Comparison of ENCODE assay signal across 15 cellular contexts in genomic region chr2:186919272-186919671, GRCh38.
DNase-seq lines count a peak whose midpoint lies in the region; FAIRE-seq and TF ChIP-seq lines count a peak whose summit lies in the region.
"Had no signal": no experiment of that assay in that cellular context is flagged by ENCODE, and none has a peak within 500 bp of the region (broad histone marks: within the 10 kb centered on the region; RNA-seq: fewer than 3 reads in every experiment).

No MANE protein-coding gene starts in this region.

- peaks cover 4% of the 10 kb centered on the region for H3K4me1 ChIP-seq in adipocyte (ENCODE audit: control insufficient read depth, insufficient read depth, low read length)
- H3K4me1 ChIP-seq: left ventricle myocardium inferior, pancreas had no signal

- H3K27me3 ChIP-seq in adipocyte (replicated peaks; ENCODE audit: control insufficient read depth, insufficient read depth, low read length): no peaks in the 10 kb centered on the region
- H3K27me3 ChIP-seq: gastroesophageal sphincter, pancreas had no signal

- 11 to 13% methylated on average over 2 of the region's 2 CpGs for WGBS in lower leg skin, 2 donors

- peak; percentile 19 for DNase-seq in ACHN
- peak; percentile 19 for DNase-seq in H54 (ENCODE audit: insufficient read length, low spot score)
- peak; percentile 80 for DNase-seq in adipocyte (ENCODE audit: low read depth)
- DNase-seq in foreskin fibroblast: peak; percentile 50 to 78
- DNase-seq in NCI-H187 treated with DMSO at 0.1 percent for 48 hours (lab: John Stamatoyannopoulos, UW): no peak
- DNase-seq in NCI-H187 (lab: John Stamatoyannopoulos, UW): no peak
- DNase-seq in central memory CD4-positive, alpha-beta T cell: no peak
- DNase-seq in lower leg skin (ENCODE audit: low spot score in 2 of 2): no peak
- DNase-seq: anterior cingulate cortex; CD8-positive, alpha-beta T cell; left ventricle myocardium inferior; NCI-H1092 treated with DMSO at 0.1 percent for 48 hours; pancreas; T-helper 9 cell had no signal

- TF ChIP-seq CTCF in foreskin fibroblast (IDR thresholded peaks at IDR 0.05; ENCODE audit: low read depth, low read length) (no peak), lower leg skin (IDR thresholded peaks at IDR 0.05) (no peak)

- H3K9ac ChIP-seq in adipocyte (ENCODE audit: low read length): no peak overlapping the region

- H3K9me3 ChIP-seq in adipocyte (ENCODE audit: control insufficient read depth, low read length): no peaks in the 10 kb centered on the region
- H3K9me3 ChIP-seq: gastroesophageal sphincter, left ventricle myocardium inferior, pancreas had no signal

- TF ChIP-seq POLR2A in H54 (IDR thresholded peaks at IDR 0.05; ENCODE audit: low read depth, low read length) (no peak), lower leg skin (IDR thresholded peaks at IDR 0.05) (no peak)

- in situ Hi-C loops in ACHN (cut with HindIII; ENCODE audit: low pct_ligation_motif_present, low pct_unique_long_range_greater_than_20kb, low sequenced_read_pairs): loop anchor here (25.0 kb wide), 1 partner anchor 243 kb away; no protein-coding TSS in a partner anchor

- H3K36me3 ChIP-seq in adipocyte (ENCODE audit: control insufficient read depth, insufficient read depth, low read length, severe bottlenecking): no peaks in the 10 kb centered on the region
- H3K36me3 ChIP-seq: gastroesophageal sphincter, left ventricle myocardium inferior, pancreas had no signal

- FAIRE-seq in H54 (lab: Jason Lieb, UNC): peak; percentile 90
- FAIRE-seq: pancreas had no signal

- intact Hi-C loops in lower leg skin (cut with DNase I; ENCODE audit: low total_unique reads): no loop called here

- no peak overlapping the region for H3K4me3 ChIP-seq in adipocyte (ENCODE audit: low read length)
- no peak overlapping the region for H3K4me3 ChIP-seq in foreskin fibroblast (ENCODE audit: low read depth in 1 of 2, low read length in 2 of 2)
- no peak overlapping the region for H3K4me3 ChIP-seq in lower leg skin (ENCODE audit: low read depth, poor library complexity, severe bottlenecking)
- H3K4me3 ChIP-seq: gastroesophageal sphincter, left ventricle myocardium inferior, pancreas had no signal

Comparison
In these comparisons a context has a peak if more than half of its experiments do, and no peak if none do; other contexts are left out.
1. DNase-seq: peak in ACHN (single experiment), H54 (single experiment), adipocyte (single experiment) and foreskin fibroblast (2 of 2); none in NCI-H187 treated with DMSO at 0.1 percent for 48 hours (single experiment), NCI-H187 (0 of 2), central memory CD4-positive, alpha-beta T cell (single experiment) and lower leg skin (0 of 2).